8 cellular contexts compared by ENCODE assay signal in genomic region chr1:156676820-156677615, GRCh38. TPM values are rescaled to one million over a fixed set of nuclear protein-coding genes. Genes with fewer than 3 reads are reported as not detected.
A peak's percentile ranks its signal among the peaks of the same experiment; 100 is the strongest.
DNase-seq lines count a peak whose midpoint lies in the region; ATAC-seq and TF ChIP-seq lines count a peak whose summit lies in the region.

A gene with protein sequence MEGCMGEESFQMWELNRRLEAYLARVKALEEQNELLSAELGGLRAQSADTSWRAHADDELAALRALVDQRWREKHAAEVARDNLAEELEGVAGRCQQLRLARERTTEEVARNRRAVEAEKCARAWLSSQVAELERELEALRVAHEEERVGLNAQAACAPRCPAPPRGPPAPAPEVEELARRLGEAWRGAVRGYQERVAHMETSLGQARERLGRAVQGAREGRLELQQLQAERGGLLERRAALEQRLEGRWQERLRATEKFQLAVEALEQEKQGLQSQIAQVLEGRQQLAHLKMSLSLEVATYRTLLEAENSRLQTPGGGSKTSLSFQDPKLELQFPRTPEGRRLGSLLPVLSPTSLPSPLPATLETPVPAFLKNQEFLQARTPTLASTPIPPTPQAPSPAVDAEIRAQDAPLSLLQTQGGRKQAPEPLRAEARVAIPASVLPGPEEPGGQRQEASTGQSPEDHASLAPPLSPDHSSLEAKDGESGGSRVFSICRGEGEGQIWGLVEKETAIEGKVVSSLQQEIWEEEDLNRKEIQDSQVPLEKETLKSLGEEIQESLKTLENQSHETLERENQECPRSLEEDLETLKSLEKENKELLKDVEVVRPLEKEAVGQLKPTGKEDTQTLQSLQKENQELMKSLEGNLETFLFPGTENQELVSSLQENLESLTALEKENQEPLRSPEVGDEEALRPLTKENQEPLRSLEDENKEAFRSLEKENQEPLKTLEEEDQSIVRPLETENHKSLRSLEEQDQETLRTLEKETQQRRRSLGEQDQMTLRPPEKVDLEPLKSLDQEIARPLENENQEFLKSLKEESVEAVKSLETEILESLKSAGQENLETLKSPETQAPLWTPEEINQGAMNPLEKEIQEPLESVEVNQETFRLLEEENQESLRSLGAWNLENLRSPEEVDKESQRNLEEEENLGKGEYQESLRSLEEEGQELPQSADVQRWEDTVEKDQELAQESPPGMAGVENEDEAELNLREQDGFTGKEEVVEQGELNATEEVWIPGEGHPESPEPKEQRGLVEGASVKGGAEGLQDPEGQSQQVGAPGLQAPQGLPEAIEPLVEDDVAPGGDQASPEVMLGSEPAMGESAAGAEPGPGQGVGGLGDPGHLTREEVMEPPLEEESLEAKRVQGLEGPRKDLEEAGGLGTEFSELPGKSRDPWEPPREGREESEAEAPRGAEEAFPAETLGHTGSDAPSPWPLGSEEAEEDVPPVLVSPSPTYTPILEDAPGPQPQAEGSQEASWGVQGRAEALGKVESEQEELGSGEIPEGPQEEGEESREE (N-terminal part only) (minus strand): TSS chr1:156677407. CDS start chr1:156677264, 143 bp downstream.

- H3K9me3 ChIP-seq in T-helper 17 cell (ENCODE audit: control insufficient read depth, low read length, poor library complexity, severe bottlenecking) = no peaks in the 10 kb centered on the region

- H3K9me3 Mint-ChIP-seq in glutamatergic neuron (ENCODE audit: unreplicated experiment) = peaks cover 28% of the 10 kb centered on the region

- H3K4me1 Mint-ChIP-seq in T-helper 17 cell (peaks cover 11% of the 10 kb centered on the region), glutamatergic neuron (ENCODE audit: low read depth, unreplicated experiment) (peaks cover 35% of the 10 kb centered on the region)

- H3K4me3 Mint-ChIP-seq in T-helper 17 cell (peak within 1 kb of the TSS; percentile 63), glutamatergic neuron (ENCODE audit: unreplicated experiment) (peak within 1 kb of the TSS; percentile 97)

- H3K27ac Mint-ChIP-seq in T-helper 17 cell (peak within 1 kb of the TSS; percentile 29), glutamatergic neuron (ENCODE audit: unreplicated experiment) (peak within 1 kb of the TSS; percentile 97)

- DNase-seq in NCI-H82 (lab: John Stamatoyannopoulos, UW) (peak; percentile 80), NCI-H82 treated with DMSO at 0.1 percent for 48 hours (lab: John Stamatoyannopoulos, UW; ENCODE audit: unreplicated experiment) (no peak), T-helper 17 cell (no peak), glutamatergic neuron (peak; percentile 86), omental fat pad (ENCODE audit: low spot score) (no peak), NCI-H1048 (lab: John Stamatoyannopoulos, UW) (no peak)
- no peak for DNase-seq in stimulated activated naive CD4-positive, alpha-beta T cell treated with Interleukin-2 at 50 U/mL for 16 hours (lab: John Stamatoyannopoulos, UW)

- ATAC-seq in T-helper 17 cell (no peak), omental fat pad (ENCODE audit: low FRiP score) (peak; percentile 35), GM18870 (IDR thresholded peaks at IDR 0.05; ENCODE audit: unreplicated experiment) (no peak)

- H3K27me3 Mint-ChIP-seq in T-helper 17 cell (peaks cover 85% of the 10 kb centered on the region), glutamatergic neuron (ENCODE audit: unreplicated experiment) (peaks cover 24% of the 10 kb centered on the region)

- TF ChIP-seq CTCF in glutamatergic neuron (IDR thresholded peaks at IDR 0.05; ENCODE audit: partially characterized antibody, unreplicated experiment) (no peak), omental fat pad (IDR thresholded peaks at IDR 0.05) (no peak)

- H3K36me3 Mint-ChIP-seq in T-helper 17 cell (ENCODE audit: low read depth) = peaks cover 11% of the 10 kb centered on the region
- peaks cover 5% of the 10 kb centered on the region for H3K36me3 Mint-ChIP-seq in glutamatergic neuron (ENCODE audit: unreplicated experiment)

RNA-seq across cellular contexts. Expression of the gene that starts here (rescaled TPM):
- total RNA-seq in T-helper 17 cell = not detected
- 375 TPM for total RNA-seq in glutamatergic neuron (ENCODE audit: unreplicated experiment)
- 10 to 100 TPM; 17.4 to 76.4 (median 27.7) TPM for total RNA-seq in omental fat pad

Comparison
In these comparisons a context has a peak if more than half of its experiments do, and no peak if none do; other contexts are left out.
1. RNA of the gene that starts here (total RNA-seq): 375 TPM in glutamatergic neuron (single experiment) and 17.4 to 76.4 TPM in omental fat pad; not detected in T-helper 17 cell; every median in the first group is over 10 times any median in the second.
2. DNase-seq: peak in NCI-H82 (single experiment) and glutamatergic neuron (single experiment); none in NCI-H82 treated with DMSO at 0.1 percent for 48 hours (single experiment), T-helper 17 cell (0 of 3), omental fat pad (single experiment), stimulated activated naive CD4-positive, alpha-beta T cell treated with Interleukin-2 at 50 U/mL for 16 hours (single experiment) and NCI-H1048 (single experiment).